Comparison of ENCODE assay signal across 1 cellular context in genomic region chr12:122752464-122753212, GRCh38.
TF ChIP-seq lines count a peak whose summit lies in the region.

TSS of gene DENR (plus strand) at chr12:122752824. CDS start at chr12:122753702, 878 bp downstream.

TF ChIP-seq in K562, 482 proteins besides CTCF, POLR2A, EP300 and RAD21 (continued from another document and continues in another):
- TF ChIP-seq ZNF644 (tag; IDR thresholded peaks at IDR 0.05; ENCODE audit: low read depth) = no peak
- TF ChIP-seq ZNF274 (IDR thresholded peaks at IDR 0.05; ENCODE audit: borderline replicate concordance, low read depth, low read length) = peak; percentile 63; the same call in 1 of the 2 replicates
- TF ChIP-seq NCOA4 (IDR thresholded peaks at IDR 0.05; ENCODE audit: partially characterized antibody) = no peak
- TF ChIP-seq EP400 (IDR thresholded peaks at IDR 0.05) = peak; percentile 92
- 0 out of 2 replicates have a peak, but pooled peaks have one; percentile 40 for TF ChIP-seq ZBTB2 (IDR thresholded peaks at IDR 0.05)
- no peak for TF ChIP-seq ZNF586 (CRISPR knock-in tag; conservative IDR thresholded peaks at IDR 0.05)
- no peak for TF ChIP-seq ZNF408 (CRISPR knock-in tag; IDR thresholded peaks at IDR 0.05; ENCODE audit: low read depth)
- no peak for TF ChIP-seq RFX1 (IDR thresholded peaks at IDR 0.05)
- TF ChIP-seq ARID1B (IDR thresholded peaks at IDR 0.05) = peak; percentile 23; the same call in 1 of the 2 replicates
- TF ChIP-seq POLR2B (IDR thresholded peaks at IDR 0.05; ENCODE audit: low read depth, partially characterized antibody) = peak; percentile 92
- peak; percentile 17; the same call in 1 of the 2 replicates for TF ChIP-seq TEAD4 (IDR thresholded peaks at IDR 0.05; ENCODE audit: low read length)
- no peak for TF ChIP-seq TEAD4 (CRISPR knock-in tag; IDR thresholded peaks at IDR 0.05; ENCODE audit: borderline replicate concordance)
- no peak for TF ChIP-seq CEBPG (CRISPR knock-in tag; IDR thresholded peaks at IDR 0.05)
- TF ChIP-seq CEBPG (tag; conservative IDR thresholded peaks at IDR 0.05 in 1 of 2, IDR thresholded peaks at IDR 0.05 in 1 of 2) = no peak
- no peak for TF ChIP-seq STAT6 (CRISPR knock-in tag; IDR thresholded peaks at IDR 0.05)
- peak; percentile 63 for TF ChIP-seq MAFG (tag; conservative IDR thresholded peaks at IDR 0.05)
- no peak for TF ChIP-seq ZKSCAN8 (CRISPR knock-in tag; IDR thresholded peaks at IDR 0.05)
- TF ChIP-seq ZFP36 (IDR thresholded peaks at IDR 0.05; ENCODE audit: low read depth, low read length, partially characterized antibody) = no peak
- peak in 1 of 2 experiments; percentile 47; a peak in 1 of 4 replicates for TF ChIP-seq TEAD1 (CRISPR knock-in tag; IDR thresholded peaks at IDR 0.05)
- TF ChIP-seq ZNF232 (CRISPR knock-in tag; IDR thresholded peaks at IDR 0.05) = no peak
- TF ChIP-seq RERE (CRISPR knock-in tag; IDR thresholded peaks at IDR 0.05; ENCODE audit: borderline replicate concordance) = no peak
- TF ChIP-seq NFIC (IDR thresholded peaks at IDR 0.05) = peak; percentile 80
- TF ChIP-seq LEF1 (IDR thresholded peaks at IDR 0.05) = no peak
- peak; percentile 88 for TF ChIP-seq KLF1 (tag; IDR thresholded peaks at IDR 0.05)
- peak; percentile 67 for TF ChIP-seq FOSL1 (tag; conservative IDR thresholded peaks at IDR 0.05)
- TF ChIP-seq RNF219 (CRISPR knock-in tag; IDR thresholded peaks at IDR 0.05) = no peak
- no peak for TF ChIP-seq ZBTB9 (CRISPR knock-in tag; IDR thresholded peaks at IDR 0.05)
- no peak for TF ChIP-seq SLC30A9 (CRISPR knock-in tag; IDR thresholded peaks at IDR 0.05)
- TF ChIP-seq ARID2 (IDR thresholded peaks at IDR 0.05) = peak; percentile 86; the same call in 1 of the 2 replicates
- peak; percentile 100 for TF ChIP-seq KLF13 (tag; IDR thresholded peaks at IDR 0.05; ENCODE audit: borderline replicate concordance, low read depth)
- TF ChIP-seq ZNF431 (CRISPR knock-in tag; IDR thresholded peaks at IDR 0.05) = no peak
- TF ChIP-seq CUX1 (CRISPR knock-in tag; IDR thresholded peaks at IDR 0.05) = no peak
- TF ChIP-seq PYGO2 (tag; IDR thresholded peaks at IDR 0.05) = no peak
- no peak for TF ChIP-seq HNRNPUL1 (IDR thresholded peaks at IDR 0.05; ENCODE audit: low read length)
- TF ChIP-seq USF1 (CRISPR knock-in tag; IDR thresholded peaks at IDR 0.05) = peak; percentile 86
- no peak for TF ChIP-seq XRCC4 (IDR thresholded peaks at IDR 0.05; ENCODE audit: extremely low read depth, insufficient read depth, insufficient read length)
- no peak for TF ChIP-seq ZNF184 (CRISPR knock-in tag; IDR thresholded peaks at IDR 0.05)
